8 cellular contexts compared by ENCODE assay signal in genomic region chr9:132673355-132673754, GRCh38. TPM values are rescaled to one million over a fixed set of nuclear protein-coding genes. Genes with fewer than 3 reads are reported as not detected.
A peak's percentile ranks its signal among the peaks of the same experiment; 100 is the strongest.
DNase-seq lines count a peak whose midpoint lies in the region; ATAC-seq and TF ChIP-seq lines count a peak whose summit lies in the region.

No MANE protein-coding gene starts in this region.

- peak overlapping the region; percentile 99; the same call in 1 of the 2 replicates for H3K4me3 ChIP-seq in DOHH2 (ENCODE audit: low read length)
- peak overlapping the region; percentile 28 for H3K4me3 ChIP-seq in fibroblast of the aortic adventitia (ENCODE audit: low read depth, low read length)
- H3K4me3 ChIP-seq in lower leg skin (ENCODE audit: low read depth, poor library complexity, severe bottlenecking) = no peak overlapping the region

- intact Hi-C loops in lower leg skin (cut with DNase I; ENCODE audit: low total_unique reads) = no loop called here

- peaks cover 100% of the 10 kb centered on the region for H3K79me2 ChIP-seq in DOHH2 (ENCODE audit: control insufficient read depth, low read length)

- no peaks in the 10 kb centered on the region; the same call in 1 of the 2 replicates for H3F3A ChIP-seq in DOHH2 (ENCODE audit: control insufficient read depth, insufficient read depth)

- peaks cover 47% of the 10 kb centered on the region for H3K4me1 ChIP-seq in DOHH2 (ENCODE audit: control insufficient read depth, low read length)

- no peak overlapping the region for H3K27ac ChIP-seq in DOHH2 (ENCODE audit: low read depth, low read length)

- WGBS in lower leg skin, 2 donors = 18 to 22% methylated on average over 6 of the region's 6 CpGs

- peaks cover 29% of the 10 kb centered on the region for H3K36me3 Mint-ChIP-seq in effector memory CD8-positive, alpha-beta T cell (ENCODE audit: insufficient read depth)

- no peaks in the 10 kb centered on the region for H3K9me3 Mint-ChIP-seq in effector memory CD8-positive, alpha-beta T cell

- TF ChIP-seq CTCF in DOHH2 (IDR thresholded peaks at IDR 0.05; ENCODE audit: low read depth, low read length, poor library complexity, severe bottlenecking) (peak; percentile 14), fibroblast of the aortic adventitia (IDR thresholded peaks at IDR 0.05; ENCODE audit: insufficient read depth, low read length) (peak; percentile 42), lower leg skin (IDR thresholded peaks at IDR 0.05) (no peak)

- peaks cover 37 to 49% of the 10 kb centered on the region in 2 donors for H3K4me1 Mint-ChIP-seq in effector memory CD8-positive, alpha-beta T cell (ENCODE audit: low read depth in 2 of 2)

- H3K27ac Mint-ChIP-seq in effector memory CD8-positive, alpha-beta T cell = peak overlapping the region in 1 of 2 donors; percentile 51

- H3K27me3 Mint-ChIP-seq in effector memory CD8-positive, alpha-beta T cell = no peaks in the 10 kb centered on the region

- H3K4me2 ChIP-seq in DOHH2 (ENCODE audit: low read length) = peak overlapping the region; percentile 94

- H3K9me3 ChIP-seq in DOHH2 (ENCODE audit: control insufficient read depth, insufficient read depth, low read length) = no peaks in the 10 kb centered on the region

- in situ Hi-C loops in ACHN (cut with HindIII; ENCODE audit: low pct_ligation_motif_present, low pct_unique_long_range_greater_than_20kb, low sequenced_read_pairs) = no loop called here

- peaks cover 55% of the 10 kb centered on the region for H3K36me3 ChIP-seq in DOHH2 (ENCODE audit: control insufficient read depth, low read length)

- no peak for TF ChIP-seq POLR2A in lower leg skin (IDR thresholded peaks at IDR 0.05)

- no peaks in the 10 kb centered on the region for H3K27me3 ChIP-seq in DOHH2 (ENCODE audit: control insufficient read depth, low read length)

- peaks cover 38% of the 10 kb centered on the region for H4K20me1 ChIP-seq in DOHH2 (ENCODE audit: control insufficient read depth, insufficient read depth, low read depth, low read length)

- DNase-seq in ACHN (peak; percentile 42), RPMI8226 (peak; percentile 30), fibroblast of the aortic adventitia (ENCODE audit: low read depth) (peak; percentile 59), lower leg skin (ENCODE audit: low spot score in 2 of 2) (no peak), NCI-H1694 (lab: John Stamatoyannopoulos, UW) (no peak)
- no peak for DNase-seq in effector memory CD8-positive, alpha-beta T cell

- ATAC-seq in GM19452 (IDR thresholded peaks at IDR 0.05; ENCODE audit: unreplicated experiment) = no peak
- no peak for ATAC-seq in effector memory CD8-positive, alpha-beta T cell (replicated peaks)

- H3K9me2 ChIP-seq in DOHH2 (replicated peaks; ENCODE audit: control insufficient read depth, low read length) = no peaks in the 10 kb centered on the region

- no peak overlapping the region for H3K4me3 Mint-ChIP-seq in effector memory CD8-positive, alpha-beta T cell

RNA-seq across cellular contexts. Expression of gene GTF3C4, which starts 3.1 kb away (rescaled TPM):
- 16.4 and 19.8 TPM in 2 replicates for total RNA-seq in fibroblast of the aortic adventitia (ENCODE audit: low replicate concordance)
- total RNA-seq in lower leg skin = 10 to 100 TPM; 18.7 to 23.4 (median 20.5) TPM

RNA-seq across cellular contexts. Expression of gene DDX31, which starts 3.6 kb away (rescaled TPM):
- total RNA-seq in fibroblast of the aortic adventitia (ENCODE audit: low replicate concordance) = 4.5 and 13.5 TPM in 2 replicates
- total RNA-seq in lower leg skin = 10 to 100 TPM; 16.9 to 24.1 (median 18.6) TPM

Comparison
In these comparisons a context has a peak if more than half of its experiments do, and no peak if none do; other contexts are left out.
1. DNase-seq: peak in ACHN (single experiment), RPMI8226 (single experiment) and fibroblast of the aortic adventitia (single experiment); none in lower leg skin (0 of 2), effector memory CD8-positive, alpha-beta T cell (0 of 3) and NCI-H1694 (single experiment).
2. CTCF ChIP-seq: peak in DOHH2 (single experiment) and fibroblast of the aortic adventitia (single experiment); none in lower leg skin (0 of 3).